ENCODE assay signal across 29 cellular contexts in the genomic region with DNA sequence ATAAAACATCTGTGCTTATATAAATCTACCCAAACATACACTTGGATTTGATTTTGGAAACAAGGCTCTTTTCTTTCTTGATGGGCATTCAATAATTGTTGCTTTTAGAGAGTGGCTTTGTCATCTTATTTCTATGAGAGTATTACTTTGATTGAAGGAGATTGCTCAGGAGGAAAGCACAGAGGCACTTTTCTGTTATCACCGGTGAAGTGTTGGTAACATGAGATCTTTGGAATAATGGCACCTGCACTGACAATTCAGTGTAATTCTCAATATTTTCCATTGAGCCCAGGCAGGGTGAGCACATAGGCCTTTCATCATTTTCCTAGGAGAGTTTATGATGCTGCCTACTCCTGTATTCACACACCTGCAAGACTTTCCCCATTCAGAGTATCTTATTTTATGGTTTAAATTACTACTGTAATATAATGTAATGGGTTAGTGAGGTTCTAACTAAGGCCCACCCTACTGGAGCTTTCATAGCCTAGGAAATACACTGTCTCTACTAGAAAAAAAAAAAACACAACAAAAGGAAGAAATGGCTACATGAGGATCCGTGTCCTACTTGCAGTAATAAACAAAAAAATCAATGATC.
DNase-seq lines count a peak whose midpoint lies in the region; ATAC-seq and TF ChIP-seq lines count a peak whose summit lies in the region.
"Had no signal": no experiment of that assay in that cellular context is flagged by ENCODE, and none has a peak within 500 bp of the region (broad histone marks: within the 10 kb centered on the region; RNA-seq: fewer than 3 reads in every experiment).

No MANE protein-coding gene starts in this region.

- peaks cover 0 to 81% (median 0%) of the 10 kb centered on the region in 11 experiments; a peak in 6 of 22 replicates for H4K20me1 ChIP-seq in BLaER1 treated with 17β-estradiol and CSF1 and Interleukin-3, amounts not matched to agents 10 nM and 100 nM
- H4K20me1 ChIP-seq: BLaER1 had no signal

- peaks cover 0 to 79% (median 22%) of the 10 kb centered on the region in 11 experiments; a peak in 14 of 22 replicates for H3K36me3 ChIP-seq in BLaER1 treated with 17β-estradiol and CSF1 and Interleukin-3, amounts not matched to agents 10 nM and 100 nM
- no peaks in the 10 kb centered on the region for H3K36me3 ChIP-seq in colonic mucosa
- H3K36me3 ChIP-seq: BLaER1, HAP-1, neural progenitor cell had no signal

- ATAC-seq in HG02759 (IDR thresholded peaks at IDR 0.05; ENCODE audit: unreplicated experiment) (no peak), GM21528 (IDR thresholded peaks at IDR 0.05; ENCODE audit: low FRiP score, unreplicated experiment) (no peak)
- ATAC-seq in activated T-helper 17 cell treated with anti-CD3 and anti-CD28 coated beads, Interleukin-2, amount 50 U/mL, for 72 hours (replicated peaks) = no peak
- ATAC-seq: activated T-cell treated with anti-CD3 and anti-CD28 coated beads, Interleukin-2, amount 50 U/mL, for 72 hours; K562; sciatic nerve had no signal

- H3K27ac Mint-ChIP-seq in activated T-helper 17 cell treated with anti-CD3 and anti-CD28 coated beads, Interleukin-2, amount 50 U/mL, for 72 hours = no peak overlapping the region
- H3K27ac Mint-ChIP-seq: activated B cell treated with CpG ODN at 0.5 μM for 24 hours; activated T-cell treated with anti-CD3 and anti-CD28 coated beads, Interleukin-2, amount 50 U/mL, for 72 hours; neural progenitor cell had no signal

- H3K9ac ChIP-seq in BLaER1 treated with 17β-estradiol and CSF1 and Interleukin-3, amounts not matched to agents 10 nM and 100 nM = no peak overlapping the region
- no peak overlapping the region for H3K9ac ChIP-seq in colonic mucosa (ENCODE audit: low read depth in 2 of 2, low read length in 2 of 2)
- H3K9ac ChIP-seq: BLaER1, neural progenitor cell had no signal

- intact Hi-C loops in colonic mucosa (cut with DNase I) = no loop called here

- DNase-seq in NCI-H128 (lab: John Stamatoyannopoulos, UW; ENCODE audit: unreplicated experiment) (peak; percentile 46), NCI-H2227 treated with DMSO at 0.1 percent for 48 hours (lab: John Stamatoyannopoulos, UW) (peak; percentile 10), colonic mucosa (no peak), iPS-NIHi7 (ENCODE audit: extremely low spot score) (no peak)
- DNase-seq: ACHN; activated B cell treated with CpG ODN at 0.5 μM for 24 hours; activated CD4-positive, alpha-beta T cell treated with anti-CD3 and anti-CD28 coated beads, Interleukin-2, amount 50 U/mL, for 1 hour; activated naive CD4-positive, alpha-beta T cell treated with anti-CD3 and anti-CD28 coated beads for 36 hours; activated T-cell treated with anti-CD3 and anti-CD28 coated beads, Interleukin-2, amount 50 U/mL, for 72 hours; COR-L47; effector CD4-positive, alpha-beta T cell; NCI-H187 treated with DMSO at 0.1 percent for 48 hours; NCI-H510A; posterior cingulate gyrus; SIG-M5; stimulated activated CD4-positive, alpha-beta T cell treated with anti-CD3 and anti-CD28 coated beads, Interleukin-4, amount 100 ng/mL, for 24 hours; SW 1271; T1000 had no signal

- H3K36me3 Mint-ChIP-seq in activated T-helper 17 cell treated with anti-CD3 and anti-CD28 coated beads, Interleukin-2, amount 50 U/mL, for 72 hours (ENCODE audit: low read depth) = peaks cover 18% of the 10 kb centered on the region
- H3K36me3 Mint-ChIP-seq: stimulated activated effector memory CD8-positive, alpha-beta T cell treated with anti-CD3 and anti-CD28 coated beads, Interleukin-12 subunit alpha, Interleukin-12 subunit beta, amount 100 ng/mL, for 72 hours had no signal

- no peak overlapping the region for H3K27ac ChIP-seq in BLaER1 treated with 17β-estradiol and CSF1 and Interleukin-3, amounts not matched to agents 10 nM and 100 nM
- peak overlapping the region; percentile 38 for H3K27ac ChIP-seq in colonic mucosa
- H3K27ac ChIP-seq: BLaER1, neural progenitor cell had no signal

- no peaks in the 10 kb centered on the region for H3K27me3 Mint-ChIP-seq in activated T-helper 17 cell treated with anti-CD3 and anti-CD28 coated beads, Interleukin-2, amount 50 U/mL, for 72 hours
- H3K27me3 Mint-ChIP-seq: activated B cell treated with CpG ODN at 0.5 μM for 24 hours had no signal

- H3K4me3 ChIP-seq in BLaER1 treated with 17β-estradiol and CSF1 and Interleukin-3, amounts not matched to agents 10 nM and 100 nM = no peak overlapping the region
- H3K4me3 ChIP-seq in colonic mucosa = no peak overlapping the region
- H3K4me3 ChIP-seq: BLaER1, HAP-1, K562, lung, neural progenitor cell had no signal

- H3K4me3 Mint-ChIP-seq in activated T-helper 17 cell treated with anti-CD3 and anti-CD28 coated beads, Interleukin-2, amount 50 U/mL, for 72 hours = no peak overlapping the region
- H3K4me3 Mint-ChIP-seq: activated B cell treated with CpG ODN at 0.5 μM for 24 hours; activated naive CD4-positive, alpha-beta T cell treated with anti-CD3 and anti-CD28 coated beads for 36 hours; activated T-cell treated with anti-CD3 and anti-CD28 coated beads, Interleukin-2, amount 50 U/mL, for 72 hours; neural progenitor cell; stimulated activated effector memory CD8-positive, alpha-beta T cell treated with anti-CD3 and anti-CD28 coated beads, Interleukin-12 subunit alpha, Interleukin-12 subunit beta, amount 100 ng/mL, for 72 hours had no signal

- no peaks in the 10 kb centered on the region for H3K27me3 ChIP-seq in BLaER1 treated with 17β-estradiol and CSF1 and Interleukin-3, amounts not matched to agents 10 nM and 100 nM
- no peaks in the 10 kb centered on the region for H3K27me3 ChIP-seq in colonic mucosa
- H3K27me3 ChIP-seq: BLaER1, neural progenitor cell had no signal

- H3K4me2 ChIP-seq in BLaER1 treated with 17β-estradiol and CSF1 and Interleukin-3, amounts not matched to agents 10 nM and 100 nM = peak overlapping the region in 7 of 11 experiments; percentile 17 to 74 (median 62); a peak in 7 of 22 replicates
- H3K4me2 ChIP-seq: neural progenitor cell had no signal

- peaks cover 22% of the 10 kb centered on the region for H3K4me1 Mint-ChIP-seq in activated T-helper 17 cell treated with anti-CD3 and anti-CD28 coated beads, Interleukin-2, amount 50 U/mL, for 72 hours

- H3K9me3 Mint-ChIP-seq in activated T-helper 17 cell treated with anti-CD3 and anti-CD28 coated beads, Interleukin-2, amount 50 U/mL, for 72 hours = no peaks in the 10 kb centered on the region
- H3K9me3 Mint-ChIP-seq: activated B cell treated with CpG ODN at 0.5 μM for 24 hours; activated naive CD4-positive, alpha-beta T cell treated with anti-CD3 and anti-CD28 coated beads for 36 hours; activated T-cell treated with anti-CD3 and anti-CD28 coated beads, Interleukin-2, amount 50 U/mL, for 72 hours; stimulated activated effector memory CD8-positive, alpha-beta T cell treated with anti-CD3 and anti-CD28 coated beads, Interleukin-12 subunit alpha, Interleukin-12 subunit beta, amount 100 ng/mL, for 72 hours had no signal

- H3K4me1 ChIP-seq in BLaER1 treated with 17β-estradiol and CSF1 and Interleukin-3, amounts not matched to agents 10 nM and 100 nM = peaks cover 23 to 46% (median 39%) of the 10 kb centered on the region in 10 experiments
- H3K4me1 ChIP-seq in colonic mucosa = peaks cover 12% of the 10 kb centered on the region
- H3K4me1 ChIP-seq: HAP-1 had no signal

- TF ChIP-seq CTCF in colonic mucosa (IDR thresholded peaks at IDR 0.05) = no peak

- H3K9me3 ChIP-seq in BLaER1 treated with 17β-estradiol and CSF1 and Interleukin-3, amounts not matched to agents 10 nM and 100 nM (replicated peaks in 1 of 11) = peaks cover 0 to 17% (median 14%) of the 10 kb centered on the region in 11 experiments; a peak in 13 of 22 replicates
- H3K9me3 ChIP-seq in colonic mucosa = no peaks in the 10 kb centered on the region
- H3K9me3 ChIP-seq: HAP-1 had no signal

Comparison
In these comparisons a context has a peak if more than half of its experiments do, and no peak if none do; other contexts are left out.
1. DNase-seq: peak in NCI-H128 (single experiment) and NCI-H2227 treated with DMSO at 0.1 percent for 48 hours (single experiment); none in colonic mucosa (single experiment) and iPS-NIHi7 (single experiment).